32 cellular contexts compared by ENCODE assay signal in genomic region chr7:18343047-18343446, GRCh38.
"Had no signal": no experiment of that assay in that cellular context is flagged by ENCODE, and none has a peak within 500 bp of the region (broad histone marks: within the 10 kb centered on the region; RNA-seq: fewer than 3 reads in every experiment).

No MANE protein-coding gene starts in this region.

- ATAC-seq: left colon; left lung; lower lobe of right lung; natural killer cell; right cardiac atrium; sciatic nerve; stimulated activated naive CD8-positive, alpha-beta T cell treated with anti-CD3 and anti-CD28 coated beads, Interleukin-15, Interleukin-2, amounts not matched to agents 100 U/mL and 50 U/mL, for 24 hours had no signal

- H3K4me3 Mint-ChIP-seq: mesothelial cell of epicardium; natural killer cell; nephron progenitor cell; neural progenitor cell; stimulated activated naive B cell treated with anti-CD40 and anti-IgM and Interleukin-4, amounts not matched to agents 10 μg/mL and 1 μg/mL and 100 μg/mL, for 72 hours had no signal

- DNase-seq: kidney glomerular epithelial cell; left colon; left lung; lower lobe of right lung; mammary epithelial cell; mesendoderm; naive B cell; natural killer cell; nephron progenitor cell; occipital lobe; ovary; retina; right cardiac atrium; stimulated activated CD4-positive, alpha-beta T cell treated with anti-CD3 and anti-CD28 coated beads, Interleukin-12 subunit alpha, Interleukin-12 subunit beta, amount 100 ng/mL, for 4 hours; stimulated activated CD4-positive, alpha-beta T cell treated with anti-CD3 and anti-CD28 coated beads, Interleukin-15, amount 100 ng/mL, for 24 hours; stimulated activated CD4-positive, alpha-beta T cell treated with anti-CD3 and anti-CD28 coated beads, Interleukin-2, amount 100 ng/mL, for 24 hours; stimulated activated CD4-positive, alpha-beta T cell treated with anti-CD3 and anti-CD28 coated beads, Interleukin-4, amount 100 ng/mL, for 1 hour; stimulated activated naive B cell treated with anti-CD40 and anti-IgM and Interleukin-4, amounts not matched to agents 10 μg/mL and 1 μg/mL and 100 μg/mL, for 72 hours; stimulated activated naive CD8-positive, alpha-beta T cell treated with anti-CD3 and anti-CD28 coated beads, Interleukin-15, Interleukin-2, amounts not matched to agents 100 U/mL and 50 U/mL, for 24 hours; stomach; testis; thyroid gland; transverse colon; upper lobe of left lung had no signal

- H3K4me1 Mint-ChIP-seq: nephron progenitor cell, neural progenitor cell had no signal

- FAIRE-seq: keratinocyte had no signal

- H3K27me3 Mint-ChIP-seq: naive B cell; stimulated activated naive B cell treated with anti-CD40 and anti-IgM and Interleukin-4, amounts not matched to agents 10 μg/mL and 1 μg/mL and 100 μg/mL, for 72 hours had no signal

- H3K4me3 ChIP-seq: hepatocyte, left lung, lower lobe of right lung, neural progenitor cell, ovary, skin epidermis, stomach, testis, thyroid gland, transverse colon, upper lobe of left lung, vagina had no signal

- H3K27ac Mint-ChIP-seq: mesothelial cell of epicardium; natural killer cell; nephron progenitor cell; neural progenitor cell; progenitor cell of endocrine pancreas; stimulated activated naive B cell treated with anti-CD40 and anti-IgM and Interleukin-4, amounts not matched to agents 10 μg/mL and 1 μg/mL and 100 μg/mL, for 72 hours had no signal

- H3K36me3 Mint-ChIP-seq: neural progenitor cell had no signal
